Comparison of ENCODE assay signal across 8 cellular contexts in genomic region chr2:41869542-41870256, GRCh38.
DNase-seq lines count a peak whose midpoint lies in the region; ATAC-seq and TF ChIP-seq lines count a peak whose summit lies in the region.

No MANE protein-coding gene starts in this region.

- no peak overlapping the region for H3K27ac Mint-ChIP-seq in H9

- TF ChIP-seq CTCF in H9 (conservative IDR thresholded peaks at IDR 0.05) (peak; percentile 95), right lobe of liver (IDR thresholded peaks at IDR 0.05) (peak; percentile 88 to 92 (median 90))

- peak; percentile 65 for DNase-seq in EH (ENCODE audit: low read depth)
- peak; percentile 80 for DNase-seq in H9
- DNase-seq in NCI-H2227 (lab: John Stamatoyannopoulos, UW; ENCODE audit: unreplicated experiment) = peak; percentile 75
- DNase-seq in activated CD4-positive, alpha-beta T cell treated with anti-CD3 and anti-CD28 coated beads, Interleukin-2, amount 50 U/mL, for 1 hour = peak; percentile 73
- peak; percentile 36 for DNase-seq in dedifferentiated amniotic fluid mesenchymal stem cell (ENCODE audit: extremely low spot score)
- peak; percentile 75 to 76 (median 75) for DNase-seq in right lobe of liver
- peak; percentile 45 to 62 (median 54) for DNase-seq in stimulated activated CD4-positive, alpha-beta T cell treated with anti-CD3 and anti-CD28 coated beads, TNF-alpha, amount 100 ng/mL, for 48 hours (ENCODE audit: low read depth in 3 of 3)

- H3K79me1 ChIP-seq in H9 (ENCODE audit: insufficient read depth, low read depth, low read length, poor library complexity, severe bottlenecking) = no peaks in the 10 kb centered on the region

- H4K8ac ChIP-seq in H9 (replicated peaks; ENCODE audit: insufficient read length, low read depth, low read length) = no peak overlapping the region

- H3K4me1 ChIP-seq in H9 (ENCODE audit: insufficient read depth, low read length) (peaks cover 8% of the 10 kb centered on the region; the same call in 1 of the 2 replicates), right lobe of liver (no peaks in the 10 kb centered on the region)

- no peak overlapping the region for H3K4ac ChIP-seq in H9 (ENCODE audit: low read depth, low read length)

- WGBS in H9 (ENCODE audit: extremely low coverage, insufficient read length, low lambda C conversion rate) = no CpG with 5 or more reads among the region's 3 CpGs
- 0% methylated on average over 2 of the region's 3 CpGs for WGBS in right lobe of liver (ENCODE audit: insufficient coverage, low coverage, low lambda C conversion rate, missing lambda C conversion rate)

- no peak overlapping the region for H2BK15ac ChIP-seq in H9 (ENCODE audit: low read depth, low read length)

- H3K27me3 ChIP-seq in H9 (ENCODE audit: insufficient read depth, low read length) (no peaks in the 10 kb centered on the region), right lobe of liver (no peaks in the 10 kb centered on the region)

- ATAC-seq in right lobe of liver (peak; percentile 92 to 98 (median 96)), GM18520 (IDR thresholded peaks at IDR 0.05; ENCODE audit: unreplicated experiment) (no peak)

- H3K4me3 ChIP-seq in right lobe of liver = no peak overlapping the region

- no peaks in the 10 kb centered on the region for H3K9me3 Mint-ChIP-seq in H9

- H2AK5ac ChIP-seq in H9 (ENCODE audit: insufficient read length, low read length) = no peak overlapping the region

- H2BK5ac ChIP-seq in H9 (ENCODE audit: insufficient read length, low read length) = no peak overlapping the region

- H3K9me3 ChIP-seq in H9 (ENCODE audit: control insufficient read depth, low read depth, low read length) = no peaks in the 10 kb centered on the region
- H3K9me3 ChIP-seq in right lobe of liver = no peaks in the 10 kb centered on the region

- H3K79me2 ChIP-seq in H9 (ENCODE audit: insufficient read depth, low read length) = no peaks in the 10 kb centered on the region

- H3K36me3 ChIP-seq in right lobe of liver = no peaks in the 10 kb centered on the region

- no peak overlapping the region for H3K18ac ChIP-seq in H9 (ENCODE audit: insufficient read length, low read depth, low read length)

- no peak overlapping the region for H3K9ac ChIP-seq in H9 (ENCODE audit: extremely low read depth, insufficient read length, low read length)

- H3T11ph ChIP-seq in H9 (ENCODE audit: low read length) = no peak overlapping the region

- H3K4me3 Mint-ChIP-seq in H9 = no peak overlapping the region

- H3K23me2 ChIP-seq in H9 (ENCODE audit: insufficient read length, low read depth, low read length, poor library complexity, severe bottlenecking) = no peaks in the 10 kb centered on the region

- H3K4me2 ChIP-seq in H9 (ENCODE audit: insufficient read depth, insufficient read length, low read length) = no peak overlapping the region

- H4K5ac ChIP-seq in H9 (ENCODE audit: insufficient read length, low read depth, low read length) = no peak overlapping the region

- H3K14ac ChIP-seq in H9 (ENCODE audit: insufficient read depth, low read length) = no peak overlapping the region

- no peak for TF ChIP-seq POLR2A in right lobe of liver (IDR thresholded peaks at IDR 0.05)

- no peaks in the 10 kb centered on the region for H3K36me3 Mint-ChIP-seq in H9 (ENCODE audit: insufficient read depth in 1 of 3, low read depth in 3 of 3)

- no peak overlapping the region for H3K23ac ChIP-seq in H9 (ENCODE audit: insufficient read length, low read depth, low read length)

- no peaks in the 10 kb centered on the region for H4K20me1 ChIP-seq in H9 (ENCODE audit: control insufficient read depth, insufficient read depth, insufficient read length)

- H2AFZ ChIP-seq in H9 (ENCODE audit: low read length) = no peak overlapping the region

- no peak overlapping the region for H2BK12ac ChIP-seq in H9 (ENCODE audit: insufficient read length, low read depth, low read length)

- H3K27me3 Mint-ChIP-seq in H9 (ENCODE audit: low read depth) = peaks cover 7% of the 10 kb centered on the region

- H3K56ac ChIP-seq in H9 (ENCODE audit: insufficient read length, low read depth, low read length) = no peak overlapping the region

- H3K27ac ChIP-seq in H9 (ENCODE audit: insufficient read length, low read depth, low read length) (no peak overlapping the region), right lobe of liver (no peak overlapping the region)

- H3K4me1 Mint-ChIP-seq in H9 = peaks cover 39 to 45% of the 10 kb centered on the region in 2 experiments

- no peak overlapping the region for H2BK120ac ChIP-seq in H9 (ENCODE audit: low read depth, low read length, poor library complexity, severe bottlenecking)

- no peak overlapping the region for H2BK20ac ChIP-seq in H9 (ENCODE audit: low read depth, low read length, poor library complexity, severe bottlenecking)

- intact Hi-C loops in right lobe of liver (cut with DNase I) = loop anchor here (5.0 kb wide), 1 partner anchor 218 kb away; no protein-coding TSS in a partner anchor

- no peak overlapping the region for H4K91ac ChIP-seq in H9 (ENCODE audit: insufficient read length, low read depth, low read length)
